ENCODE assay signal across 1 cellular context in genomic region chr3:164673738-164674137, GRCh38.
TF ChIP-seq lines count a peak whose summit lies in the region.

No MANE protein-coding gene starts in this region.

TF ChIP-seq in HCT116, 20 proteins besides CTCF, POLR2A, EP300 and RAD21 (continued from another document):
- TF ChIP-seq, protein P1, sequence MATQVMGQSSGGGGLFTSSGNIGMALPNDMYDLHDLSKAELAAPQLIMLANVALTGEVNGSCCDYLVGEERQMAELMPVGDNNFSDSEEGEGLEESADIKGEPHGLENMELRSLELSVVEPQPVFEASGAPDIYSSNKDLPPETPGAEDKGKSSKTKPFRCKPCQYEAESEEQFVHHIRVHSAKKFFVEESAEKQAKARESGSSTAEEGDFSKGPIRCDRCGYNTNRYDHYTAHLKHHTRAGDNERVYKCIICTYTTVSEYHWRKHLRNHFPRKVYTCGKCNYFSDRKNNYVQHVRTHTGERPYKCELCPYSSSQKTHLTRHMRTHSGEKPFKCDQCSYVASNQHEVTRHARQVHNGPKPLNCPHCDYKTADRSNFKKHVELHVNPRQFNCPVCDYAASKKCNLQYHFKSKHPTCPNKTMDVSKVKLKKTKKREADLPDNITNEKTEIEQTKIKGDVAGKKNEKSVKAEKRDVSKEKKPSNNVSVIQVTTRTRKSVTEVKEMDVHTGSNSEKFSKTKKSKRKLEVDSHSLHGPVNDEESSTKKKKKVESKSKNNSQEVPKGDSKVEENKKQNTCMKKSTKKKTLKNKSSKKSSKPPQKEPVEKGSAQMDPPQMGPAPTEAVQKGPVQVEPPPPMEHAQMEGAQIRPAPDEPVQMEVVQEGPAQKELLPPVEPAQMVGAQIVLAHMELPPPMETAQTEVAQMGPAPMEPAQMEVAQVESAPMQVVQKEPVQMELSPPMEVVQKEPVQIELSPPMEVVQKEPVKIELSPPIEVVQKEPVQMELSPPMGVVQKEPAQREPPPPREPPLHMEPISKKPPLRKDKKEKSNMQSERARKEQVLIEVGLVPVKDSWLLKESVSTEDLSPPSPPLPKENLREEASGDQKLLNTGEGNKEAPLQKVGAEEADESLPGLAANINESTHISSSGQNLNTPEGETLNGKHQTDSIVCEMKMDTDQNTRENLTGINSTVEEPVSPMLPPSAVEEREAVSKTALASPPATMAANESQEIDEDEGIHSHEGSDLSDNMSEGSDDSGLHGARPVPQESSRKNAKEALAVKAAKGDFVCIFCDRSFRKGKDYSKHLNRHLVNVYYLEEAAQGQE (IDR thresholded peaks at IDR 0.05; ENCODE audit: low read depth), result no peak
